In genomic region chr3:45309876-45310275, GRCh38 we compare ENCODE assay signal across 19 cellular contexts.
"Had no signal": no experiment of that assay in that cellular context is flagged by ENCODE, and none has a peak within 500 bp of the region (broad histone marks: within the 10 kb centered on the region; RNA-seq: fewer than 3 reads in every experiment).

No MANE protein-coding gene starts in this region.

- DNase-seq: activated CD4-positive, alpha-beta T cell treated with anti-CD3 and anti-CD28 coated beads, Interleukin-2, amount 10 ng/mL, durations not matched to agents 7 days and 5 days; activated CD8-positive, alpha-beta T cell treated with anti-CD3 and anti-CD28 coated beads, Interleukin-2, amount 10 ng/mL, durations not matched to agents 7 days and 5 days; activated naive CD4-positive, alpha-beta T cell treated with anti-CD3 and anti-CD28 coated beads for 36 hours; activated T-cell treated with anti-CD3 and anti-CD28 coated beads, Interleukin-2, amount 50 U/mL, for 24 hours; caudate nucleus; erythroblast; kidney; left lung; mammary epithelial cell; nephron progenitor cell; occipital lobe; stimulated activated CD4-positive, alpha-beta T cell treated with anti-CD3 and anti-CD28 coated beads, Interleukin-12 subunit alpha, Interleukin-12 subunit beta, amount 100 ng/mL, for 4 hours; stimulated activated CD4-positive, alpha-beta T cell treated with anti-CD3 and anti-CD28 coated beads, Interleukin-1b, Interleukin-23, amount 100 ng/mL, for 48 hours; T1000 had no signal

- H3K27ac ChIP-seq: coronary artery, left lung, tibial nerve had no signal

- H3K27ac Mint-ChIP-seq: activated CD4-positive, alpha-beta T cell treated with anti-CD3 and anti-CD28 coated beads, Interleukin-2, amount 10 ng/mL, durations not matched to agents 7 days and 5 days; activated CD8-positive, alpha-beta T cell treated with anti-CD3 and anti-CD28 coated beads, Interleukin-2, amount 10 ng/mL, durations not matched to agents 7 days and 5 days; activated naive CD4-positive, alpha-beta T cell treated with anti-CD3 and anti-CD28 coated beads for 36 hours; activated T-cell treated with anti-CD3 and anti-CD28 coated beads, Interleukin-2, amount 50 U/mL, for 24 hours; brain; nephron progenitor cell; progenitor cell of endocrine pancreas; stimulated activated naive CD8-positive, alpha-beta T cell treated with anti-CD3 and anti-CD28 coated beads, Interleukin-15, Interleukin-2, amounts not matched to agents 100 ng/mL and 50 ng/mL, for 24 hours had no signal

- H3K36me3 ChIP-seq: left lung, tibial nerve had no signal

- H3K4me1 Mint-ChIP-seq: activated CD4-positive, alpha-beta T cell treated with anti-CD3 and anti-CD28 coated beads, Interleukin-2, amount 10 ng/mL, durations not matched to agents 7 days and 5 days had no signal

- H3K4me1 ChIP-seq: left lung, tibial nerve had no signal

- H3K27me3 ChIP-seq: tibial nerve had no signal

- ATAC-seq: activated CD8-positive, alpha-beta T cell treated with anti-CD3 and anti-CD28 coated beads, Interleukin-2, amount 10 ng/mL, durations not matched to agents 7 days and 5 days; left lung had no signal

- H3K4me3 ChIP-seq: coronary artery, left lung, tibial nerve had no signal

- H3K9me3 Mint-ChIP-seq: activated naive CD4-positive, alpha-beta T cell treated with anti-CD3 and anti-CD28 coated beads for 36 hours; activated T-cell treated with anti-CD3 and anti-CD28 coated beads, Interleukin-2, amount 50 U/mL, for 24 hours; stimulated activated naive CD8-positive, alpha-beta T cell treated with anti-CD3 and anti-CD28 coated beads, Interleukin-15, Interleukin-2, amounts not matched to agents 100 ng/mL and 50 ng/mL, for 24 hours had no signal

- H3K36me3 Mint-ChIP-seq: brain had no signal

- H3K4me3 Mint-ChIP-seq: activated CD4-positive, alpha-beta T cell treated with anti-CD3 and anti-CD28 coated beads, Interleukin-2, amount 10 ng/mL, durations not matched to agents 7 days and 5 days; activated CD8-positive, alpha-beta T cell treated with anti-CD3 and anti-CD28 coated beads, Interleukin-2, amount 10 ng/mL, durations not matched to agents 7 days and 5 days; activated naive CD4-positive, alpha-beta T cell treated with anti-CD3 and anti-CD28 coated beads for 36 hours; activated T-cell treated with anti-CD3 and anti-CD28 coated beads, Interleukin-2, amount 50 U/mL, for 24 hours; brain; nephron progenitor cell; stimulated activated naive CD8-positive, alpha-beta T cell treated with anti-CD3 and anti-CD28 coated beads, Interleukin-15, Interleukin-2, amounts not matched to agents 100 ng/mL and 50 ng/mL, for 24 hours had no signal

- H3K9me3 ChIP-seq: left lung, tibial nerve had no signal
